19 cellular contexts compared by ENCODE assay signal in genomic region chr11:33819278-33819677, GRCh38.
"Had no signal": no experiment of that assay in that cellular context is flagged by ENCODE, and none has a peak within 500 bp of the region (broad histone marks: within the 10 kb centered on the region; RNA-seq: fewer than 3 reads in every experiment).

No MANE protein-coding gene starts in this region.

- DNase-seq: dermis blood vessel endothelial cell; dorsolateral prefrontal cortex; effector CD4-positive, alpha-beta T cell; effector memory CD4-positive, alpha-beta T cell; foreskin keratinocyte; gastrocnemius medialis; heart right ventricle; hippocampal formation; left cardiac atrium; left lung; left ventricle myocardium superior; lower lobe of right lung; mesenchymal stem cell; mucosa of descending colon; naive B cell had no signal

- FAIRE-seq: colon, endothelial cell of umbilical vein, islet of Langerhans, keratinocyte had no signal
